ENCODE assay signal across 13 cellular contexts in genomic region chr16:51150159-51150893, GRCh38. TPM values are rescaled to one million over a fixed set of nuclear protein-coding genes. Genes with fewer than 3 reads are reported as not detected.
DNase-seq lines count a peak whose midpoint lies in the region; ATAC-seq and TF ChIP-seq lines count a peak whose summit lies in the region.
"Had no signal": no experiment of that assay in that cellular context is flagged by ENCODE, and none has a peak within 500 bp of the region (broad histone marks: within the 10 kb centered on the region; RNA-seq: fewer than 3 reads in every experiment).

No MANE protein-coding gene starts in this region.

- DNase-seq in activated CD4-positive, alpha-beta T cell treated with anti-CD3 and anti-CD28 coated beads, Interleukin-2, amount 10 ng/mL, durations not matched to agents 7 days and 5 days = no peak
- DNase-seq in activated CD4-positive, alpha-beta T cell treated with anti-CD3 and anti-CD28 coated beads, Interleukin-2, amount 50 U/mL, for 1 hour = no peak
- DNase-seq in dorsolateral prefrontal cortex (peak in 1 of 10 donors; percentile 55), mesendoderm (no peak), tibial artery (no peak), RKO (ENCODE audit: low spot score) (no peak)
- DNase-seq: activated CD8-positive, alpha-beta memory T cell treated with anti-CD3 and anti-CD28 coated beads for 24 hours; CD4-positive, alpha-beta memory T cell; occipital lobe; stimulated activated naive CD4-positive, alpha-beta T cell treated with Interleukin-2 at 50 U/mL for 16 hours had no signal

- peak overlapping the region; percentile 98 for H3K56ac ChIP-seq in mesendoderm (ENCODE audit: low read length)

- POLR2A ChIA-PET in activated CD4-positive, alpha-beta T cell treated with anti-CD3 and anti-CD28 coated beads, Interleukin-2, amount 10 ng/mL, durations not matched to agents 7 days and 5 days (lab: Charles Lee) = no interaction called here

- no peak overlapping the region for H2AK5ac ChIP-seq in mesendoderm (ENCODE audit: low read length)

- H3K9me3 ChIP-seq in tibial artery = no peaks in the 10 kb centered on the region

- ATAC-seq in HG03571 (IDR thresholded peaks at IDR 0.05; ENCODE audit: unreplicated experiment) = no peak
- no peak for ATAC-seq in HG02884 (IDR thresholded peaks at IDR 0.05; ENCODE audit: unreplicated experiment)

- CTCF ChIA-PET in activated CD4-positive, alpha-beta T cell treated with anti-CD3 and anti-CD28 coated beads, Interleukin-2, amount 10 ng/mL, durations not matched to agents 7 days and 5 days (lab: Charles Lee) = no interaction called here

- no CpG with 5 or more reads among the region's 54 CpGs for WGBS in mesendoderm (ENCODE audit: extremely low coverage, insufficient coverage, low lambda C conversion rate)

- peak overlapping the region; percentile 56 for H2BK120ac ChIP-seq in mesendoderm (ENCODE audit: low read depth, low read length)

- H3K4me3 ChIP-seq in dorsolateral prefrontal cortex = peak overlapping the region; percentile 29 to 97 (median 79)
- H3K4me3 ChIP-seq in mesendoderm (ENCODE audit: low read length) = peak overlapping the region; percentile 91
- peak overlapping the region; percentile 41 to 53 for H3K4me3 ChIP-seq in tibial artery

- peak overlapping the region; percentile 8 for H4K8ac ChIP-seq in mesendoderm (ENCODE audit: low read depth, low read length)

- H3K27ac ChIP-seq in dorsolateral prefrontal cortex (peak overlapping the region; percentile 71 to 99 (median 98)), mesendoderm (ENCODE audit: low read depth, low read length) (peak overlapping the region; percentile 87), tibial artery (no peak overlapping the region)

- peaks cover 2% of the 10 kb centered on the region for H3K9me3 Mint-ChIP-seq in activated CD4-positive, alpha-beta T cell treated with anti-CD3 and anti-CD28 coated beads, Interleukin-2, amount 10 ng/mL, durations not matched to agents 7 days and 5 days

- peak overlapping the region; percentile 33 for H3K23ac ChIP-seq in mesendoderm (ENCODE audit: low read length)

- intact Hi-C loops in dorsolateral prefrontal cortex (cut with DNase I) (loop anchor here (2.0 to 5.0 kb wide), 6 partner anchors 117 to 827 kb away; no protein-coding TSS in a partner anchor), tibial artery (cut with DNase I; ENCODE audit: low total_unique reads) (no loop called here)

- H3K4me1 Mint-ChIP-seq in activated CD4-positive, alpha-beta T cell treated with anti-CD3 and anti-CD28 coated beads, Interleukin-2, amount 10 ng/mL, durations not matched to agents 7 days and 5 days = peaks cover 2% of the 10 kb centered on the region

- TF ChIP-seq CTCF in dorsolateral prefrontal cortex (IDR thresholded peaks at IDR 0.05 in 54 of 56, conservative IDR thresholded peaks at IDR 0.05 in 2 of 56; ENCODE audit: low read depth in 1 of 56, partially characterized antibody in 56 of 56) (peak in 5 of 56 donors; percentile 10 to 32 (median 17)), tibial artery (IDR thresholded peaks at IDR 0.05) (no peak)

- H3K27me3 ChIP-seq in dorsolateral prefrontal cortex = peaks cover 0 to 82% (median 47%) of the 10 kb centered on the region in 45 donors
- no peaks in the 10 kb centered on the region for H3K27me3 ChIP-seq in mesendoderm (ENCODE audit: insufficient read depth, low read length, poor library complexity)
- H3K27me3 ChIP-seq in tibial artery = peaks cover 0 to 84% of the 10 kb centered on the region in 2 donors

- peaks cover 50% of the 10 kb centered on the region for H3K79me2 ChIP-seq in mesendoderm (ENCODE audit: control insufficient read depth, insufficient read depth, low read length)

- H4K5ac ChIP-seq in mesendoderm (ENCODE audit: low read length) = no peak overlapping the region

- H3K4me1 ChIP-seq in mesendoderm (ENCODE audit: control insufficient read depth, low read depth, low read length) (peaks cover 11% of the 10 kb centered on the region), tibial artery (peaks cover 0 to 40% (median 33%) of the 10 kb centered on the region in 4 donors)

- peak overlapping the region; percentile 64 for H3K27ac Mint-ChIP-seq in activated CD4-positive, alpha-beta T cell treated with anti-CD3 and anti-CD28 coated beads, Interleukin-2, amount 10 ng/mL, durations not matched to agents 7 days and 5 days
- H3K27ac Mint-ChIP-seq: CD4-positive, alpha-beta memory T cell had no signal

- peak overlapping the region; percentile 71 for H3K4me2 ChIP-seq in mesendoderm (ENCODE audit: low read length)

- peak overlapping the region; percentile 87 for H2BK5ac ChIP-seq in mesendoderm (ENCODE audit: low read length)

- H3K4ac ChIP-seq in mesendoderm (ENCODE audit: low read depth, low read length) = peak overlapping the region; percentile 77

- peak overlapping the region; percentile 97 for H3K9ac ChIP-seq in mesendoderm (ENCODE audit: low read length)

- peak overlapping the region; percentile 97 for H3K18ac ChIP-seq in mesendoderm (ENCODE audit: low read length)

- H3K27me3 Mint-ChIP-seq in activated CD4-positive, alpha-beta T cell treated with anti-CD3 and anti-CD28 coated beads, Interleukin-2, amount 10 ng/mL, durations not matched to agents 7 days and 5 days = peaks cover 75% of the 10 kb centered on the region

- no peak overlapping the region for H2BK15ac ChIP-seq in mesendoderm (replicated peaks; ENCODE audit: low read depth)

- H3K36me3 ChIP-seq in mesendoderm (ENCODE audit: control insufficient read depth, insufficient read depth, low read length) (no peaks in the 10 kb centered on the region), tibial artery (no peaks in the 10 kb centered on the region)

- H3K79me1 ChIP-seq in mesendoderm (ENCODE audit: low read length) = peaks cover 4% of the 10 kb centered on the region

- no peak overlapping the region for H3K4me3 Mint-ChIP-seq in activated CD4-positive, alpha-beta T cell treated with anti-CD3 and anti-CD28 coated beads, Interleukin-2, amount 10 ng/mL, durations not matched to agents 7 days and 5 days
- H3K4me3 Mint-ChIP-seq: CD4-positive, alpha-beta memory T cell had no signal

- peaks cover 3% of the 10 kb centered on the region for H3K36me3 Mint-ChIP-seq in activated CD4-positive, alpha-beta T cell treated with anti-CD3 and anti-CD28 coated beads, Interleukin-2, amount 10 ng/mL, durations not matched to agents 7 days and 5 days (ENCODE audit: low read depth)

RNA-seq across cellular contexts. Expression of gene SALL1, which starts 0.7 kb away (rescaled TPM):
- not detected for total RNA-seq in activated CD4-positive, alpha-beta T cell treated with anti-CD3 and anti-CD28 coated beads, Interleukin-2, amount 10 ng/mL, durations not matched to agents 7 days and 5 days
- total RNA-seq in dorsolateral prefrontal cortex = 10 to 100 TPM; 18.0 to 84.0 (median 32.7) TPM
- polyA plus RNA-seq in mesendoderm (2013, experiment 1 of 2) = 17.2 TPM
- 17.7 TPM for polyA plus RNA-seq in mesendoderm (2013, experiment 2 of 2)
- total RNA-seq: CD4-positive, alpha-beta memory T cell; dermis microvascular lymphatic vessel endothelial cell had no signal
- polyA plus RNA-seq: CD4-positive, alpha-beta memory T cell had no signal

Comparison
In these comparisons a context has a peak if more than half of its experiments do, and no peak if none do; other contexts are left out.
1. H3K27ac ChIP-seq: peak in dorsolateral prefrontal cortex (59 of 59) and mesendoderm (single experiment); none in tibial artery (0 of 2).
2. RNA of gene SALL1, which starts 0.7 kb away (total RNA-seq): 18.0 to 84.0 TPM in dorsolateral prefrontal cortex; not detected in activated CD4-positive, alpha-beta T cell treated with anti-CD3 and anti-CD28 coated beads, Interleukin-2, amount 10 ng/mL, durations not matched to agents 7 days and 5 days; every median in the first group is over 10 times any median in the second.
3. Peak in every context shown above with its lines, with median percentiles within 50 percentile points of each other: H3K4me3 ChIP-seq.